ENCODE assay signal across 23 cellular contexts in genomic region chr6:129342243-129342642, GRCh38.
DNase-seq lines count a peak whose midpoint lies in the region; ATAC-seq and TF ChIP-seq lines count a peak whose summit lies in the region.
"Had no signal": no experiment of that assay in that cellular context is flagged by ENCODE, and none has a peak within 500 bp of the region (broad histone marks: within the 10 kb centered on the region; RNA-seq: fewer than 3 reads in every experiment).

No MANE protein-coding gene starts in this region.

- WGBS in SK-N-SH (ENCODE audit: low lambda C conversion rate) = 8% methylated on average over 2 of the region's 2 CpGs

- CTCF ChIA-PET in SK-N-SH (lab: Yijun Ruan, JAX) = no interaction called here

- H3K4me3 ChIP-seq in ACC112 (ENCODE audit: low read depth, low read length) (no peak overlapping the region), choroid plexus epithelial cell (ENCODE audit: low read depth, low read length) (no peak overlapping the region), left ventricle myocardium inferior (no peak overlapping the region), SK-N-SH (ENCODE audit: low read depth in 2 of 2, low read length in 1 of 2) (no peak overlapping the region)
- H3K4me3 ChIP-seq: A549, MG63, prostate gland had no signal

- POLR2A ChIA-PET in SK-N-SH (lab: Yijun Ruan, JAX) = no interaction called here

- peaks cover 29% of the 10 kb centered on the region for H3K4me1 ChIP-seq in ACC112 (ENCODE audit: control insufficient read depth, insufficient read depth, low read length, unreplicated experiment)
- peaks cover 52% of the 10 kb centered on the region for H3K4me1 ChIP-seq in left ventricle myocardium inferior
- H3K4me1 ChIP-seq in SK-N-SH (ENCODE audit: control insufficient read depth in 1 of 2, insufficient read depth in 2 of 2, low read depth in 1 of 2, low read length in 1 of 2) = no peaks in the 10 kb centered on the region
- H3K4me1 ChIP-seq: A549, Caco-2, prostate gland had no signal

- no peaks in the 10 kb centered on the region for H3K79me2 ChIP-seq in ACC112 (ENCODE audit: control insufficient read depth, insufficient read depth, low read length, unreplicated experiment)
- H3K79me2 ChIP-seq in SK-N-SH (ENCODE audit: insufficient read depth) = no peaks in the 10 kb centered on the region

- H3K9me3 ChIP-seq in left ventricle myocardium inferior (replicated peaks) = no peaks in the 10 kb centered on the region
- no peaks in the 10 kb centered on the region for H3K9me3 ChIP-seq in SK-N-SH
- H3K9me3 ChIP-seq: A549, Caco-2, MG63, prostate gland had no signal

- TF ChIP-seq RAD21 in SK-N-SH (IDR thresholded peaks at IDR 0.05; ENCODE audit: low read length) = no peak

- H2AFZ ChIP-seq in ACC112 (ENCODE audit: low read length, unreplicated experiment) = no peak overlapping the region
- H2AFZ ChIP-seq in SK-N-SH (ENCODE audit: low read depth) = no peak overlapping the region

- intact Hi-C loops in left ventricle myocardium inferior (cut with micrococcal nuclease) = no loop called here

- H3K27me3 ChIP-seq in ACC112 (ENCODE audit: insufficient read depth, low read length) (no peaks in the 10 kb centered on the region), left ventricle myocardium inferior (ENCODE audit: low read depth) (no peaks in the 10 kb centered on the region), SK-N-SH (ENCODE audit: insufficient read depth) (peaks cover 7% of the 10 kb centered on the region; the same call in 1 of the 2 replicates)
- H3K27me3 ChIP-seq: MG63 had no signal

- H3K9me2 ChIP-seq in SK-N-SH = no peaks in the 10 kb centered on the region

- peaks cover 3% of the 10 kb centered on the region for H3F3A ChIP-seq in SK-N-SH (replicated peaks; ENCODE audit: insufficient read depth)

- H3K4me2 ChIP-seq in SK-N-SH = no peak overlapping the region
- H3K4me2 ChIP-seq: A549 had no signal

- DNase-seq in GM03348 (ENCODE audit: low spot score) (peak; percentile 47), choroid plexus epithelial cell (ENCODE audit: low read depth) (peak; percentile 78), left ventricle myocardium inferior (no peak), NCI-H2107 (lab: John Stamatoyannopoulos, UW) (no peak), SK-N-SH (no peak), inferior parietal cortex (ENCODE audit: extremely low spot score) (no peak)
- DNase-seq: activated CD4-positive, alpha-beta T cell treated with anti-CD3 and anti-CD28 coated beads, Interleukin-2, amount 50 U/mL, for 4 hours; activated CD4-positive, CD25-positive, alpha-beta regulatory T cell; activated CD8-positive, alpha-beta memory T cell treated with anti-CD3 and anti-CD28 coated beads, Interleukin-2, amount 50 U/mL, for 4 hours; activated naive CD8-positive, alpha-beta T cell treated with anti-CD3 and anti-CD28 coated beads, Interleukin-2, amount 10 ng/mL, durations not matched to agents 7 days and 5 days; C1 segment of cervical spinal cord; Caco-2; DMS79; MG63; NCI-H2081 treated with DMSO at 0.1 percent for 48 hours; NCI-H446 treated with DMSO at 0.1 percent for 48 hours had no signal

- no peaks in the 10 kb centered on the region for H3K36me3 ChIP-seq in ACC112 (ENCODE audit: insufficient read depth, low read length)
- H3K36me3 ChIP-seq in left ventricle myocardium inferior = peaks cover 9% of the 10 kb centered on the region
- H3K36me3 ChIP-seq in SK-N-SH (replicated peaks in 1 of 2; ENCODE audit: control insufficient read depth in 1 of 2, insufficient read depth in 2 of 2, low read length in 1 of 2) = no peaks in the 10 kb centered on the region
- H3K36me3 ChIP-seq: MG63, prostate gland had no signal

- H3K9ac ChIP-seq in SK-N-SH = no peak overlapping the region

- H4K20me1 ChIP-seq in SK-N-SH (ENCODE audit: insufficient read depth) = no peaks in the 10 kb centered on the region

- no peak for TF ChIP-seq CTCF in choroid plexus epithelial cell (conservative IDR thresholded peaks at IDR 0.05; ENCODE audit: low read depth, low read length)
- TF ChIP-seq CTCF in left ventricle myocardium inferior (IDR thresholded peaks at IDR 0.05; ENCODE audit: borderline replicate concordance) = no peak
- no peak for TF ChIP-seq CTCF in SK-N-SH (IDR thresholded peaks at IDR 0.05)

- no peak for TF ChIP-seq EP300 in SK-N-SH (IDR thresholded peaks at IDR 0.05; ENCODE audit: borderline replicate concordance in 1 of 2, low read depth in 1 of 2, low read length in 1 of 2)

- H3K27ac ChIP-seq in ACC112 (ENCODE audit: low read depth, low read length) (peak overlapping the region; percentile 85; the same call in 1 of the 2 replicates), left ventricle myocardium inferior (replicated peaks) (peak overlapping the region; percentile 65), SK-N-SH (ENCODE audit: low read depth in 2 of 2, low read length in 1 of 2) (no peak overlapping the region)
- H3K27ac ChIP-seq: A549, epithelial cell of prostate, prostate gland had no signal

- ATAC-seq in HG03520 (IDR thresholded peaks at IDR 0.05; ENCODE audit: unreplicated experiment) = no peak
- ATAC-seq: A549; activated T-helper 17 cell treated with anti-CD3 and anti-CD28 coated beads, Interleukin-2, amount 50 U/mL, for 72 hours; HCT116 had no signal

TF ChIP-seq in SK-N-SH, 30 proteins besides CTCF, POLR2A, EP300 and RAD21:
- TF ChIP-seq ZBTB33 (IDR thresholded peaks at IDR 0.05; ENCODE audit: borderline replicate concordance, low read depth) = no peak
- no peak for TF ChIP-seq POLR2AphosphoS5 (IDR thresholded peaks at IDR 0.05; ENCODE audit: low read depth, low read length)
- TF ChIP-seq ELF1 (IDR thresholded peaks at IDR 0.05) = no peak
- no peak for TF ChIP-seq PBX3 (IDR thresholded peaks at IDR 0.05)
- TF ChIP-seq YY1 (IDR thresholded peaks at IDR 0.05; ENCODE audit: low read depth) = no peak
- TF ChIP-seq REST (IDR thresholded peaks at IDR 0.05; ENCODE audit: low read depth, low read length) = no peak
- no peak for TF ChIP-seq SMC3 (IDR thresholded peaks at IDR 0.05; ENCODE audit: low read depth, low read length)
- TF ChIP-seq EZH2phosphoT487 (IDR thresholded peaks at IDR 0.05; ENCODE audit: borderline replicate concordance, low read depth) = no peak
TF ChIP-seq in SK-N-SH: peak in this region for 0.

Comparison
In these comparisons a context has a peak if more than half of its experiments do, and no peak if none do; other contexts are left out.
1. H3K27ac ChIP-seq: peak in ACC112 (single experiment) and left ventricle myocardium inferior (single experiment); none in SK-N-SH (0 of 2).
2. DNase-seq: peak in GM03348 (single experiment) and choroid plexus epithelial cell (single experiment); none in left ventricle myocardium inferior (single experiment), NCI-H2107 (single experiment), SK-N-SH (single experiment) and inferior parietal cortex (single experiment).